In genomic region chr4:26746742-26747351, GRCh38 we compare ENCODE assay signal across 9 cellular contexts.
DNase-seq lines count a peak whose midpoint lies in the region; ATAC-seq lines count a peak whose summit lies in the region.
"Had no signal": no experiment of that assay in that cellular context is flagged by ENCODE, and none has a peak within 500 bp of the region (broad histone marks: within the 10 kb centered on the region; RNA-seq: fewer than 3 reads in every experiment).

No MANE protein-coding gene starts in this region.

- H3K9me3 Mint-ChIP-seq in activated CD4-positive, alpha-beta T cell treated with anti-CD3 and anti-CD28 coated beads, Interleukin-2, amount 10 ng/mL, durations not matched to agents 24 days and 14 days: peaks cover 3% of the 10 kb centered on the region

- intact Hi-C loops in activated CD4-positive, alpha-beta T cell treated with anti-CD3 and anti-CD28 coated beads, Interleukin-2, amount 10 ng/mL, durations not matched to agents 24 days and 14 days (cut with micrococcal nuclease): loop anchor here (1.0 to 5.0 kb wide), 6 partner anchors 16 to 808 kb away; no protein-coding TSS in a partner anchor

- DNase-seq in activated CD4-positive, alpha-beta T cell treated with anti-CD3 and anti-CD28 coated beads, Interleukin-2, amount 10 ng/mL, durations not matched to agents 24 days and 14 days: peak; percentile 69
- no peak for DNase-seq in activated CD4-positive, alpha-beta T cell treated with anti-CD3 and anti-CD28 coated beads, Interleukin-2, amount 50 U/mL, for 1 hour
- DNase-seq in RPMI8226 (peak; percentile 3), NCI-H526 treated with DMSO at 0.1 percent for 48 hours (lab: John Stamatoyannopoulos, UW) (no peak), D341Med (ENCODE audit: low spot score) (no peak), cerebellar cortex (ENCODE audit: low spot score) (no peak)
- DNase-seq in stimulated activated CD8-positive, alpha-beta memory T cell treated with anti-CD3 and anti-CD28 coated beads, Interleukin-2, amount 100 ng/mL, for 48 hours (ENCODE audit: low read depth in 2 of 2): peak; percentile 7 to 23

- peaks cover 13% of the 10 kb centered on the region for H3K4me1 Mint-ChIP-seq in activated CD4-positive, alpha-beta T cell treated with anti-CD3 and anti-CD28 coated beads, Interleukin-2, amount 10 ng/mL, durations not matched to agents 24 days and 14 days

- H3K36me3 Mint-ChIP-seq in activated CD4-positive, alpha-beta T cell treated with anti-CD3 and anti-CD28 coated beads, Interleukin-2, amount 10 ng/mL, durations not matched to agents 24 days and 14 days (ENCODE audit: low read depth): peaks cover 2% of the 10 kb centered on the region

- no peak overlapping the region for H3K4me3 Mint-ChIP-seq in activated CD4-positive, alpha-beta T cell treated with anti-CD3 and anti-CD28 coated beads, Interleukin-2, amount 10 ng/mL, durations not matched to agents 24 days and 14 days

- H3K27ac Mint-ChIP-seq in activated CD4-positive, alpha-beta T cell treated with anti-CD3 and anti-CD28 coated beads, Interleukin-2, amount 10 ng/mL, durations not matched to agents 24 days and 14 days: no peak overlapping the region

- H3K27me3 Mint-ChIP-seq in activated CD4-positive, alpha-beta T cell treated with anti-CD3 and anti-CD28 coated beads, Interleukin-2, amount 10 ng/mL, durations not matched to agents 24 days and 14 days: peaks cover 17% of the 10 kb centered on the region

- peak; percentile 99 for ATAC-seq in HG02840 (IDR thresholded peaks at IDR 0.05; ENCODE audit: low FRiP score, unreplicated experiment)
- ATAC-seq: HCT116 had no signal

Comparison
In these comparisons a context has a peak if more than half of its experiments do, and no peak if none do; other contexts are left out.
1. DNase-seq: peak in activated CD4-positive, alpha-beta T cell treated with anti-CD3 and anti-CD28 coated beads, Interleukin-2, amount 10 ng/mL, durations not matched to agents 24 days and 14 days (single experiment), RPMI8226 (single experiment) and stimulated activated CD8-positive, alpha-beta memory T cell treated with anti-CD3 and anti-CD28 coated beads, Interleukin-2, amount 100 ng/mL, for 48 hours (2 of 2); none in activated CD4-positive, alpha-beta T cell treated with anti-CD3 and anti-CD28 coated beads, Interleukin-2, amount 50 U/mL, for 1 hour (single experiment), NCI-H526 treated with DMSO at 0.1 percent for 48 hours (single experiment), D341Med (single experiment) and cerebellar cortex (single experiment).